ENCODE assay signal across 24 cellular contexts in the genomic region with DNA sequence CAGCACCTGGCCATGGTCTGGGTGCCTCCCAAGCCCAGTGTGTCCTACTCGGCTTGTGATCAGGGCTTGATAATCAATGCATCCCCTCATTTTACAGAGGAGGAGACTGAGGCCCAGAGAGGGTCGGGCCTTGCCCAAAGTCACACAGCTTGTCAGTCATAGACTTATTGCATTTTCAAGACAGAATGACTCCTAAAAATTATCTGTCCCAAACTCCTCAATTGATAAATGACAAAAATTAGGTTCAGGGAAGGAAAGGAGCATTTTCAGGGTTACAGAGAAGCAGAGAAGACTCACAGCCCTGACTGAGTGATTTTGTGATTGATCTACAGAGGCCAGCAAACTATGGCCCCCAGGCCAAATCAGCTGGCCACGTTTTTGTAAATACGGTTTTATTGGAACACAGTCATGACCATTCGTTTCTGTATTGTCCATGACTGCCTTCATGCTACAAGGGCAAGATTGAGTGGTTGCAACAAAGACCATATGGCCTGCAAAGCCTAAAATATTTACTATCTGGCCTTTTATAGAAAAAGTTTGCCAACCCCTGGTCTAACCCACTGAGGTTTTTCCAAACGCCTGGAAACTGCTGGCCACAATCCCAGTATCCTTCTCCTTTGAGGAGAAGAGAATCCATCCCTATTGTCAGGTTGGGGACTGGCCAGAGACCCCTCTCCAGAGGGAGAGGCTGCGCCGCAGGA. TPM values are rescaled to one million over a fixed set of nuclear protein-coding genes. Genes with fewer than 3 reads are reported as not detected.
A peak's percentile ranks its signal among the peaks of the same experiment; 100 is the strongest.
DNase-seq lines count a peak whose midpoint lies in the region; ATAC-seq, FAIRE-seq and TF ChIP-seq lines count a peak whose summit lies in the region.
"Had no signal": no experiment of that assay in that cellular context is flagged by ENCODE, and none has a peak within 500 bp of the region (broad histone marks: within the 10 kb centered on the region; RNA-seq: fewer than 3 reads in every experiment).

No MANE protein-coding gene starts in this region.

- no peak overlapping the region for H3K23ac ChIP-seq in trophoblast cell (ENCODE audit: low read length)

- no peak overlapping the region for H3K18ac ChIP-seq in trophoblast cell (ENCODE audit: low read length)

- no peak for FAIRE-seq in endothelial cell of umbilical vein (lab: Jason Lieb, UNC)
- FAIRE-seq: A204.1 had no signal

- TF ChIP-seq CTCF in heart right ventricle (IDR thresholded peaks at IDR 0.05) (no peak), endothelial cell of umbilical vein (IDR thresholded peaks at IDR 0.05; ENCODE audit: extremely low read depth in 1 of 2, insufficient read depth in 1 of 2, low read depth in 1 of 2, low read length in 2 of 2) (no peak), transverse colon (IDR thresholded peaks at IDR 0.05) (no peak)

- H3K14ac ChIP-seq in trophoblast cell (ENCODE audit: low read length), result no peak overlapping the region

- H2BK5ac ChIP-seq in trophoblast cell (ENCODE audit: low read depth, low read length, poor library complexity), result no peak overlapping the region

- H2AFZ ChIP-seq in endothelial cell of umbilical vein (ENCODE audit: low read depth, low read length) (no peak overlapping the region), trophoblast cell (ENCODE audit: insufficient read depth, low read length, poor library complexity) (no peak overlapping the region)

- no peak overlapping the region for H3K27ac Mint-ChIP-seq in stimulated activated effector memory CD8-positive, alpha-beta T cell treated with anti-CD3 and anti-CD28 coated beads, Interleukin-12 subunit alpha, Interleukin-12 subunit beta, amount 100 ng/mL, for 72 hours
- H3K27ac Mint-ChIP-seq: activated naive CD8-positive, alpha-beta T cell; activated T-helper 1 cell treated with anti-CD3 and anti-CD28 coated beads, Interleukin-12 subunit alpha, Interleukin-12 subunit beta, Interleukin-2, Interleukin-4 antibody, amounts not matched to agents 30 ng/mL and 10 ng/mL and 1 ng/mL, durations not matched to agents 14 hours and 24 hours and 36 hours; dendritic cell treated with granulocyte-macrophage colony-stimulating factor and Interleukin-4, amounts not matched to agents 40 ng/mL and 50 ng/mL, for 4 days had no signal

- no peak overlapping the region for H4K91ac ChIP-seq in trophoblast cell (ENCODE audit: low read depth, low read length)

- peak overlapping the region; percentile 12 for H2AK5ac ChIP-seq in trophoblast cell (ENCODE audit: low read length)

- POLR2A ChIA-PET in endothelial cell of umbilical vein (lab: Charles Lee), result no interaction called here

- ATAC-seq in heart right ventricle (no peak), left cardiac atrium (no peak)
- no peak for ATAC-seq in stimulated activated effector memory CD8-positive, alpha-beta T cell treated with anti-CD3 and anti-CD28 coated beads, Interleukin-12 subunit alpha, Interleukin-12 subunit beta, amount 100 ng/mL, for 72 hours
- ATAC-seq: HCT116 had no signal

- H3K9ac ChIP-seq in endothelial cell of umbilical vein (replicated peaks; ENCODE audit: extremely low read depth, insufficient read depth, low read length), result no peak overlapping the region
- no peak overlapping the region for H3K9ac ChIP-seq in trophoblast cell (ENCODE audit: low read length)
- H3K9ac ChIP-seq: BLaER1 had no signal

- H3K4me1 ChIP-seq in heart right ventricle (peaks cover 25 to 96% (median 73%) of the 10 kb centered on the region in 9 donors), endothelial cell of umbilical vein (ENCODE audit: control insufficient read depth, extremely low read depth, insufficient read depth, low read length) (peaks cover 45% of the 10 kb centered on the region), trophoblast cell (ENCODE audit: control insufficient read depth in 1 of 2, insufficient read depth in 2 of 2, low read length in 2 of 2) (peaks cover 23% of the 10 kb centered on the region in 2 experiments), transverse colon (peaks cover 5 to 48% (median 19%) of the 10 kb centered on the region in 4 donors)

- peaks cover 6% of the 10 kb centered on the region for H3K4me1 Mint-ChIP-seq in stimulated activated effector memory CD8-positive, alpha-beta T cell treated with anti-CD3 and anti-CD28 coated beads, Interleukin-12 subunit alpha, Interleukin-12 subunit beta, amount 100 ng/mL, for 72 hours

- WGBS in heart right ventricle, 2 donors, result 80 to 84% methylated on average over 8 of the region's 8 CpGs
- no CpG with 5 or more reads among the region's 8 CpGs for WGBS in trophoblast cell (ENCODE audit: extremely low coverage, insufficient coverage, insufficient read length)
- WGBS in transverse colon (ENCODE audit: low coverage in 1 of 2), 2 donors, result 67 to 69% methylated on average over 4 to 8 of the region's 8 CpGs

- no peak overlapping the region for H3K4me2 ChIP-seq in endothelial cell of umbilical vein (ENCODE audit: insufficient read depth, low read length)
- H3K4me2 ChIP-seq in trophoblast cell (ENCODE audit: low read length), result no peak overlapping the region

- H3K9me3 Mint-ChIP-seq in stimulated activated effector memory CD8-positive, alpha-beta T cell treated with anti-CD3 and anti-CD28 coated beads, Interleukin-12 subunit alpha, Interleukin-12 subunit beta, amount 100 ng/mL, for 72 hours, result no peaks in the 10 kb centered on the region
- H3K9me3 Mint-ChIP-seq: activated T-helper 1 cell treated with anti-CD3 and anti-CD28 coated beads, Interleukin-12 subunit alpha, Interleukin-12 subunit beta, Interleukin-2, Interleukin-4 antibody, amounts not matched to agents 30 ng/mL and 10 ng/mL and 1 ng/mL, durations not matched to agents 14 hours and 24 hours and 36 hours; dendritic cell treated with granulocyte-macrophage colony-stimulating factor and Interleukin-4, amounts not matched to agents 40 ng/mL and 50 ng/mL, for 4 days had no signal

- no peak overlapping the region for H4K12ac ChIP-seq in trophoblast cell (ENCODE audit: low read depth, low read length)

- no peak overlapping the region for H4K8ac ChIP-seq in trophoblast cell (ENCODE audit: low read depth, low read length)

- no TSS peak for BruUV-seq in endothelial cell of umbilical vein (replicated peaks; lab: Mats Ljungman, UMichigan)

- H4K20me1 ChIP-seq in endothelial cell of umbilical vein (replicated peaks; ENCODE audit: control insufficient read depth, extremely low read depth, insufficient read depth, low read length), result no peaks in the 10 kb centered on the region
- H4K20me1 ChIP-seq: BLaER1 had no signal

- H3K27ac ChIP-seq in heart right ventricle, result peak overlapping the region; percentile 71 to 93 (median 80)
- H3K27ac ChIP-seq in endothelial cell of umbilical vein (ENCODE audit: insufficient read depth, low read depth, low read length), result peak overlapping the region; percentile 94
- no peak overlapping the region for H3K27ac ChIP-seq in trophoblast cell (ENCODE audit: low read depth, low read length)
- peak overlapping the region; percentile 56 to 85 (median 75) for H3K27ac ChIP-seq in transverse colon
- H3K27ac ChIP-seq: BLaER1, brain microvascular endothelial cell, neutrophil, SJSA1 had no signal

- dilution Hi-C loops in endothelial cell of umbilical vein (cut with MboI; ENCODE audit: extremely low pct_ligation_motif_present, low sequenced_read_pairs), result no loop called here

- H3K79me1 ChIP-seq in trophoblast cell (ENCODE audit: low read length), result peaks cover 3% of the 10 kb centered on the region

- H3K4me3 ChIP-seq in heart right ventricle, result no peak overlapping the region
- H3K4me3 ChIP-seq in endothelial cell of umbilical vein (replicated peaks in 1 of 3; ENCODE audit: insufficient read depth in 1 of 3, low read depth in 1 of 3, low read length in 3 of 3), result no peak overlapping the region
- H3K4me3 ChIP-seq in trophoblast cell (ENCODE audit: low read depth, low read length), result no peak overlapping the region
- no peak overlapping the region for H3K4me3 ChIP-seq in transverse colon
- H3K4me3 ChIP-seq: BLaER1, SJSA1 had no signal

- H3K27me3 ChIP-seq in heart right ventricle, result no peaks in the 10 kb centered on the region
- H3K27me3 ChIP-seq in endothelial cell of umbilical vein (ENCODE audit: control insufficient read depth in 2 of 2, insufficient read depth in 2 of 2, low read length in 2 of 2), result no peaks in the 10 kb centered on the region
- no peaks in the 10 kb centered on the region for H3K27me3 ChIP-seq in trophoblast cell (ENCODE audit: insufficient read depth, low read length)
- H3K27me3 ChIP-seq in transverse colon, result no peaks in the 10 kb centered on the region
- H3K27me3 ChIP-seq: BLaER1, brain microvascular endothelial cell, neutrophil, SJSA1 had no signal

- TF ChIP-seq EP300 in transverse colon (IDR thresholded peaks at IDR 0.05; ENCODE audit: low read depth), result no peak

- no peaks in the 10 kb centered on the region for H3K36me3 Mint-ChIP-seq in stimulated activated effector memory CD8-positive, alpha-beta T cell treated with anti-CD3 and anti-CD28 coated beads, Interleukin-12 subunit alpha, Interleukin-12 subunit beta, amount 100 ng/mL, for 72 hours
- H3K36me3 Mint-ChIP-seq: activated naive CD8-positive, alpha-beta T cell had no signal

- H3K79me2 ChIP-seq in endothelial cell of umbilical vein (ENCODE audit: control insufficient read depth, insufficient read depth, low read length) (no peaks in the 10 kb centered on the region), trophoblast cell (ENCODE audit: control insufficient read depth, insufficient read depth, low read length, poor library complexity) (no peaks in the 10 kb centered on the region)

- DNase-seq in heart right ventricle (no peak), left cardiac atrium (no peak), endothelial cell of umbilical vein (ENCODE audit: low read depth, low spot score) (no peak), trophoblast cell (no peak), transverse colon (no peak), epidermal melanocyte (ENCODE audit: insufficient read length, low spot score) (no peak), NCI-H1417 treated with DMSO at 0.1 percent for 48 hours (lab: John Stamatoyannopoulos, UW) (no peak)
- no peak for DNase-seq in stimulated activated effector memory CD8-positive, alpha-beta T cell treated with anti-CD3 and anti-CD28 coated beads, Interleukin-12 subunit alpha, Interleukin-12 subunit beta, amount 100 ng/mL, for 72 hours (ENCODE audit: low spot score in 2 of 2)
- DNase-seq: activated CD8-positive, alpha-beta memory T cell treated with anti-CD3 and anti-CD28 coated beads for 24 hours; brain microvascular endothelial cell; Calu3; erythroblast; KG1; NCI-H1105; stimulated activated CD4-positive, alpha-beta T cell treated with anti-CD3 and anti-CD28 coated beads, Interleukin-4, amount 100 ng/mL, for 1 hour; T-helper 9 cell had no signal

- no peak overlapping the region for H3K4me3 Mint-ChIP-seq in stimulated activated effector memory CD8-positive, alpha-beta T cell treated with anti-CD3 and anti-CD28 coated beads, Interleukin-12 subunit alpha, Interleukin-12 subunit beta, amount 100 ng/mL, for 72 hours
- H3K4me3 Mint-ChIP-seq: activated naive CD8-positive, alpha-beta T cell; activated T-helper 1 cell treated with anti-CD3 and anti-CD28 coated beads, Interleukin-12 subunit alpha, Interleukin-12 subunit beta, Interleukin-2, Interleukin-4 antibody, amounts not matched to agents 30 ng/mL and 10 ng/mL and 1 ng/mL, durations not matched to agents 14 hours and 24 hours and 36 hours; dendritic cell treated with granulocyte-macrophage colony-stimulating factor and Interleukin-4, amounts not matched to agents 40 ng/mL and 50 ng/mL, for 4 days had no signal

- H2BK12ac ChIP-seq in trophoblast cell (ENCODE audit: low read length), result no peak overlapping the region

- intact Hi-C loops in heart right ventricle (cut with DNase I), result loop anchor here in 4 of 10 donors (5.0 to 10.0 kb wide), 3 partner anchors 35 to 103 kb away; a partner anchor contains a TSS
- intact Hi-C loops in left cardiac atrium (cut with DNase I), result no loop called here
- intact Hi-C loops in endothelial cell of umbilical vein (cut with micrococcal nuclease), result no loop called here
- intact Hi-C loops in transverse colon (cut with DNase I; ENCODE audit: low total_unique reads), result loop anchor here (5.0 kb wide), 1 partner anchor 35 kb away; a partner anchor contains a TSS

- H3K9me3 ChIP-seq in heart right ventricle, result no peaks in the 10 kb centered on the region
- H3K9me3 ChIP-seq in endothelial cell of umbilical vein (replicated peaks; ENCODE audit: control insufficient read depth, insufficient read depth, low read length), result no peaks in the 10 kb centered on the region
- no peaks in the 10 kb centered on the region for H3K9me3 ChIP-seq in trophoblast cell (ENCODE audit: insufficient read depth, low read depth, low read length)
- no peaks in the 10 kb centered on the region for H3K9me3 ChIP-seq in transverse colon
- H3K9me3 ChIP-seq: BLaER1, neutrophil, SJSA1 had no signal

- TF ChIP-seq POLR2A in endothelial cell of umbilical vein (IDR thresholded peaks at IDR 0.05; ENCODE audit: low read depth, low read length), result no peak
- no peak for TF ChIP-seq POLR2A in transverse colon (IDR thresholded peaks at IDR 0.05)

- CTCF ChIA-PET in endothelial cell of umbilical vein (lab: Charles Lee), result interaction anchor here (1.0 to 1.4 kb wide), 2 partner anchors 18 to 114 kb away, joined by 3 to 4 read pairs; no protein-coding TSS in a partner anchor

- H2BK120ac ChIP-seq in trophoblast cell (ENCODE audit: insufficient read depth, low read length, poor library complexity), result no peak overlapping the region

- no peaks in the 10 kb centered on the region for H3K9me1 ChIP-seq in endothelial cell of umbilical vein (replicated peaks; ENCODE audit: control insufficient read depth, extremely low read depth, insufficient read depth, low read length)

- no peaks in the 10 kb centered on the region for H3K36me3 ChIP-seq in heart right ventricle
- H3K36me3 ChIP-seq in endothelial cell of umbilical vein (ENCODE audit: control insufficient read depth in 2 of 2, extremely low read depth in 1 of 2, insufficient read depth in 2 of 2, low read length in 2 of 2), result no peaks in the 10 kb centered on the region
- H3K36me3 ChIP-seq in trophoblast cell (ENCODE audit: control insufficient read depth in 1 of 2, insufficient read depth in 2 of 2, low read length in 2 of 2), result no peaks in the 10 kb centered on the region
- H3K36me3 ChIP-seq in transverse colon, result no peaks in the 10 kb centered on the region
- H3K36me3 ChIP-seq: BLaER1, brain microvascular endothelial cell, neutrophil, SJSA1 had no signal

- no peak overlapping the region for H3K4ac ChIP-seq in trophoblast cell (ENCODE audit: low read depth, low read length)

- in situ Hi-C loops in transverse colon (cut with MboI; ENCODE audit: low pct_ligation_motif_present in 1 of 4, low pct_unique_long_range_greater_than_20kb in 1 of 4, low sequenced_read_pairs in 3 of 4), result no loop called here

RNA-seq across cellular contexts. Expression of a gene that starts 35.1 kb away (rescaled TPM):
- total RNA-seq in heart right ventricle (10 to 100 TPM; 11.3 to 34.7 (median 23.7) TPM), left cardiac atrium (10 to 100 TPM; 12.3 to 15.3 TPM), endothelial cell of umbilical vein (45.8 and 68.0 TPM in 2 replicates), transverse colon (10 to 100 TPM in 3 of 4 donors, 1 to 10 TPM in 1; 9.6 to 40.0 (median 23.1) TPM)
- polyA plus RNA-seq in heart right ventricle (1 to 10 TPM; 6.9 to 9.1 TPM), endothelial cell of umbilical vein (10.9 and 11.0 TPM in 2 replicates)
- polyA plus RNA-seq in endothelial cell of umbilical vein (2011; cell fraction: cytosol; rRNA removed), result 10.3 and 10.4 TPM in 2 replicates
- polyA plus RNA-seq in endothelial cell of umbilical vein (2011; cell fraction: nucleus; rRNA removed), result 45.3 and 49.3 TPM in 2 replicates
- 22.2 and 26.4 TPM in 2 replicates for polyA plus RNA-seq in endothelial cell of umbilical vein (2012)
- 47.7 and 51.4 TPM in 2 replicates for polyA minus RNA-seq in endothelial cell of umbilical vein
- polyA minus RNA-seq in endothelial cell of umbilical vein (2011; cell fraction: cytosol; rRNA and poly(A)+ RNA removed), result 5.6 TPM
- 76.8 and 77.0 TPM in 2 replicates for polyA minus RNA-seq in endothelial cell of umbilical vein (2011; cell fraction: nucleus; rRNA and poly(A)+ RNA removed)
- 36.1 and 37.2 TPM in 2 replicates for polyA plus RNA-seq in trophoblast cell (2013)
